In the genomic region with DNA sequence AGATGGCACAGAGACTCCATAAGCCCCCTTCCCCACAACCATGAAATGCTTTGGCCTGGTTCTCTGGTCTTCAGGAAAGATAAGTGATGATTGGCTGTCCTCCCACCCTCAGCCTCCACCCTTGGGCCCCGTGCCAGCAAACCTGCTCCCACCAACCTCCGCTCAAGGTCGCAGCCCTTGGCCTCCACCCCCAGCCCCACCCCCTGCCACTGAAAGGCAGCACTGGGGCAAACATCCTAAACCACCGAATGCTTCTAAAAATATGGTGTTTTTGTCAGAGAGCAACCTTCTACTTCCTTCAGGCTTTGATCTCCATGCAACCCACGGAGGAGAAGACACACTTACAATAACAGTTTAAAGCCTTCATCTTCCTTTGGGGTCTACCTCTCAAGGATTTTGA, we compare ENCODE assay signal across 16 cellular contexts. TPM values are rescaled to one million over a fixed set of nuclear protein-coding genes. Genes with fewer than 3 reads are reported as not detected.
DNase-seq lines count a peak whose midpoint lies in the region; ATAC-seq, FAIRE-seq and TF ChIP-seq lines count a peak whose summit lies in the region.
"Had no signal": no experiment of that assay in that cellular context is flagged by ENCODE, and none has a peak within 500 bp of the region (broad histone marks: within the 10 kb centered on the region; RNA-seq: fewer than 3 reads in every experiment).

No MANE protein-coding gene starts in this region.

- H3K4me1 ChIP-seq in thymus (ENCODE audit: control insufficient read depth, insufficient read depth, low read length) = peaks cover 86% of the 10 kb centered on the region

- no TSS peak for BruUV-seq in Calu3 (replicated peaks; lab: Mats Ljungman, UMichigan)

- no peaks in the 10 kb centered on the region for H3K27me3 Mint-ChIP-seq in Calu3 (ENCODE audit: unreplicated experiment)

- CTCF ChIA-PET in Calu3 (lab: Charles Lee) = interaction anchor here (3.4 kb wide), 1 partner anchor 51 kb away, joined by 14 read pairs; no protein-coding TSS in a partner anchor

- DNase-seq in stimulated activated CD4-positive, alpha-beta T cell treated with anti-CD3 and anti-CD28 coated beads, Interleukin-4, amount 100 ng/mL, for 1 hour = peak; percentile 53
- no peak for DNase-seq in stimulated activated CD4-positive, alpha-beta T cell treated with anti-CD3 and anti-CD28 coated beads, Interleukin-12 subunit alpha, Interleukin-12 subunit beta, amount 100 ng/mL, for 4 hours
- DNase-seq in activated CD4-positive, alpha-beta T cell treated with anti-CD3 and anti-CD28 coated beads for 48 hours = peak; percentile 38
- peak; percentile 27 for DNase-seq in effector CD8-positive, alpha-beta T cell (lab: John Stamatoyannopoulos, UW)
- no peak for DNase-seq in omental fat pad (ENCODE audit: low spot score)
- DNase-seq in Calu3 = no peak
- DNase-seq in HTR-8/SVneo (ENCODE audit: insufficient read length, low spot score) = no peak
- DNase-seq: amniotic stem cell, EL, glutamatergic neuron, NCI-H1092 treated with DMSO at 0.1 percent for 48 hours had no signal

- intact Hi-C loops in Calu3 (cut with micrococcal nuclease; ENCODE audit: unreplicated experiment) = loop anchor here (5.0 kb wide), 2 partner anchors 38 to 53 kb away; no protein-coding TSS in a partner anchor

- H3K27me3 ChIP-seq in thymus (ENCODE audit: control insufficient read depth, insufficient read depth) = no peaks in the 10 kb centered on the region

- H3K27ac ChIP-seq in thymus (ENCODE audit: low read depth) = peak overlapping the region; percentile 87

- WGBS in thymus = 3% methylated on average over 5 of the region's 5 CpGs

- H3K9me3 Mint-ChIP-seq in Calu3 (ENCODE audit: low read depth, unreplicated experiment) = no peaks in the 10 kb centered on the region
- H3K9me3 Mint-ChIP-seq: mesothelial cell of epicardium had no signal

- no peak for ATAC-seq in omental fat pad (ENCODE audit: low FRiP score)
- ATAC-seq: SK-N-SH treated with all-trans-retinoic acid at 6 μM for 48 hours had no signal

- no peak overlapping the region for H3K4me3 Mint-ChIP-seq in Calu3 (ENCODE audit: low read depth, unreplicated experiment)
- H3K4me3 Mint-ChIP-seq: mesothelial cell of epicardium had no signal

- FAIRE-seq in HTR-8/SVneo (lab: Jason Lieb, UNC) = no peak
- FAIRE-seq: islet of Langerhans, urothelium cell line had no signal

- H3K4me3 ChIP-seq in thymus (ENCODE audit: low read length) = peak overlapping the region; percentile 25

- H3K27ac Mint-ChIP-seq in Calu3 (ENCODE audit: unreplicated experiment) = no peak overlapping the region
- H3K27ac Mint-ChIP-seq: mesothelial cell of epicardium had no signal

- H3K4me1 Mint-ChIP-seq in Calu3 (ENCODE audit: low read depth, unreplicated experiment) = peaks cover 26% of the 10 kb centered on the region
- H3K4me1 Mint-ChIP-seq: mesothelial cell of epicardium had no signal

- TF ChIP-seq CTCF in omental fat pad (IDR thresholded peaks at IDR 0.05) = no peak
- no peak for TF ChIP-seq CTCF in Calu3 (IDR thresholded peaks at IDR 0.05; ENCODE audit: unreplicated experiment)

- no peaks in the 10 kb centered on the region for H3K36me3 Mint-ChIP-seq in Calu3 (ENCODE audit: insufficient read depth, unreplicated experiment)
- H3K36me3 Mint-ChIP-seq: mesothelial cell of epicardium had no signal

- no peaks in the 10 kb centered on the region for H3K36me3 ChIP-seq in thymus (ENCODE audit: control insufficient read depth, insufficient read depth)

- H3K9me3 ChIP-seq in thymus (ENCODE audit: control insufficient read depth) = no peaks in the 10 kb centered on the region

RNA-seq across cellular contexts. Expression of a gene that starts 24.0 kb away (rescaled TPM):
- polyA plus RNA-seq in thymus = 247 TPM
- total RNA-seq in omental fat pad (1 to 10 TPM; 1.6 to 4.3 (median 2.7) TPM), Calu3 (2022) (13.6 and 16.8 TPM in 2 replicates)

Comparison
In these comparisons a context has a peak if more than half of its experiments do, and no peak if none do; other contexts are left out.
1. DNase-seq: peak in stimulated activated CD4-positive, alpha-beta T cell treated with anti-CD3 and anti-CD28 coated beads, Interleukin-4, amount 100 ng/mL, for 1 hour (single experiment), activated CD4-positive, alpha-beta T cell treated with anti-CD3 and anti-CD28 coated beads for 48 hours (single experiment) and effector CD8-positive, alpha-beta T cell (single experiment); none in stimulated activated CD4-positive, alpha-beta T cell treated with anti-CD3 and anti-CD28 coated beads, Interleukin-12 subunit alpha, Interleukin-12 subunit beta, amount 100 ng/mL, for 4 hours (single experiment), omental fat pad (single experiment), Calu3 (single experiment) and HTR-8/SVneo (single experiment).